In genomic region chr4:22515888-22516541, GRCh38 we compare ENCODE assay signal across 8 cellular contexts. TPM values are rescaled to one million over a fixed set of nuclear protein-coding genes. Genes with fewer than 3 reads are reported as not detected.
DNase-seq lines count a peak whose midpoint lies in the region; ATAC-seq and TF ChIP-seq lines count a peak whose summit lies in the region.

TSS of gene ADGRA3 (minus strand) at chr4:22516066. CDS start at chr4:22515784, 282 bp downstream.

- peaks cover 11 to 12% of the 10 kb centered on the region in 2 donors for H3K4me1 ChIP-seq in thyroid gland
- H3K4me1 ChIP-seq in OCI-LY7 (ENCODE audit: insufficient read depth, low read length, poor library complexity, severe bottlenecking): no peaks in the 10 kb centered on the region

- H3K4me3 ChIP-seq in thyroid gland (replicated peaks in 1 of 3) (peak within 1 kb of the TSS; percentile 31 to 62 (median 38)), OCI-LY7 (ENCODE audit: low read depth, low read length, poor library complexity, severe bottlenecking) (no peak within 1 kb of the TSS)

- no peaks in the 10 kb centered on the region for H4K20me1 ChIP-seq in OCI-LY7 (ENCODE audit: insufficient read depth, low read length)

- H3K27ac ChIP-seq in thyroid gland: peak within 1 kb of the TSS; percentile 76 to 98 (median 82)
- H3K27ac ChIP-seq in OCI-LY7 (ENCODE audit: low read depth, low read length, poor library complexity, severe bottlenecking): no peak within 1 kb of the TSS

- TF ChIP-seq POLR2A in thyroid gland (IDR thresholded peaks at IDR 0.05): peak in 1 of 2 donors; percentile 86

- TF ChIP-seq CTCF in nephron progenitor cell (IDR thresholded peaks at IDR 0.05): no peak
- TF ChIP-seq CTCF in thyroid gland (IDR thresholded peaks at IDR 0.05): peak in 1 of 6 experiments; percentile 8
- TF ChIP-seq CTCF in OCI-LY7 (conservative IDR thresholded peaks at IDR 0.05; ENCODE audit: low read length): no peak

- no peaks in the 10 kb centered on the region for H3K36me3 Mint-ChIP-seq in activated T-helper 17 cell treated with anti-CD3 and anti-CD28 coated beads, Interleukin-2, amount 50 U/mL, for 72 hours (ENCODE audit: low read depth)
- H3K36me3 Mint-ChIP-seq in nephron progenitor cell (ENCODE audit: low read depth): peaks cover 20% of the 10 kb centered on the region

- peaks cover 34% of the 10 kb centered on the region for H3K27me3 Mint-ChIP-seq in activated T-helper 17 cell treated with anti-CD3 and anti-CD28 coated beads, Interleukin-2, amount 50 U/mL, for 72 hours
- peaks cover 4% of the 10 kb centered on the region for H3K27me3 Mint-ChIP-seq in nephron progenitor cell (ENCODE audit: low read depth, poor library complexity)

- H3K9me3 ChIP-seq in thyroid gland (no peaks in the 10 kb centered on the region), OCI-LY7 (ENCODE audit: low read length) (no peaks in the 10 kb centered on the region)

- H3K9me2 ChIP-seq in OCI-LY7 (ENCODE audit: insufficient read depth, low read length): no peaks in the 10 kb centered on the region

- no peaks in the 10 kb centered on the region for H3K36me3 ChIP-seq in thyroid gland
- no peaks in the 10 kb centered on the region for H3K36me3 ChIP-seq in OCI-LY7 (ENCODE audit: insufficient read depth, low read length)

- no peaks in the 10 kb centered on the region for H3K27me3 ChIP-seq in thyroid gland

- H3K4me3 Mint-ChIP-seq in activated T-helper 17 cell treated with anti-CD3 and anti-CD28 coated beads, Interleukin-2, amount 50 U/mL, for 72 hours: peak within 1 kb of the TSS; percentile 66
- H3K4me3 Mint-ChIP-seq in nephron progenitor cell: peak within 1 kb of the TSS; percentile 97

- WGBS in thyroid gland, 2 donors: 3 to 4% methylated on average over 17 to 26 of the region's 74 CpGs

- no peaks in the 10 kb centered on the region for H3K79me2 ChIP-seq in OCI-LY7 (ENCODE audit: insufficient read depth, low read depth, low read length)

- no peak within 1 kb of the TSS for H2AFZ ChIP-seq in OCI-LY7 (ENCODE audit: low read length)

- CTCF ChIA-PET in OCI-LY7 (lab: Charles Lee; ENCODE audit: unreplicated experiment): no interaction called here

- peak; percentile 58 for ATAC-seq in HG02763 (IDR thresholded peaks at IDR 0.05; ENCODE audit: unreplicated experiment)
- ATAC-seq in activated T-helper 17 cell treated with anti-CD3 and anti-CD28 coated beads, Interleukin-2, amount 50 U/mL, for 72 hours (replicated peaks): peak; percentile 26

- BruUV-seq in OCI-LY7 (replicated peaks; lab: Mats Ljungman, UMichigan): no TSS peak

- POLR2A ChIA-PET in OCI-LY7 (lab: Charles Lee): no interaction called here

- intact Hi-C loops in thyroid gland (cut with DNase I) (no loop called here), OCI-LY7 (cut with micrococcal nuclease; ENCODE audit: unreplicated experiment) (no loop called here)

- peaks cover 5% of the 10 kb centered on the region for H3K9me3 Mint-ChIP-seq in activated T-helper 17 cell treated with anti-CD3 and anti-CD28 coated beads, Interleukin-2, amount 50 U/mL, for 72 hours
- peaks cover 20% of the 10 kb centered on the region for H3K9me3 Mint-ChIP-seq in nephron progenitor cell

- no peak within 1 kb of the TSS for H3K4me2 ChIP-seq in OCI-LY7 (ENCODE audit: low read length)

- DNase-seq in EL (peak; percentile 77), NCI-H526 treated with DMSO at 0.1 percent for 48 hours (lab: John Stamatoyannopoulos, UW) (peak; percentile 59), foreskin melanocyte (peak; percentile 44), nephron progenitor cell (peak; percentile 87), thyroid gland (peak; percentile 85 to 87), OCI-LY7 (ENCODE audit: low spot score) (no peak)

- no peak within 1 kb of the TSS for H3K27ac Mint-ChIP-seq in activated T-helper 17 cell treated with anti-CD3 and anti-CD28 coated beads, Interleukin-2, amount 50 U/mL, for 72 hours
- H3K27ac Mint-ChIP-seq in nephron progenitor cell: peak within 1 kb of the TSS; percentile 99

- no peaks in the 10 kb centered on the region for H3K4me1 Mint-ChIP-seq in activated T-helper 17 cell treated with anti-CD3 and anti-CD28 coated beads, Interleukin-2, amount 50 U/mL, for 72 hours
- peaks cover 37% of the 10 kb centered on the region for H3K4me1 Mint-ChIP-seq in nephron progenitor cell

RNA-seq across cellular contexts. Expression of gene ADGRA3, which starts in this region (rescaled TPM):
- 1 to 10 TPM in 1 of 2 donors, under 1 TPM in 1; 0.71 to 1.2 TPM for total RNA-seq in activated T-helper 17 cell treated with anti-CD3 and anti-CD28 coated beads, Interleukin-2, amount 50 U/mL, for 72 hours
- total RNA-seq in thyroid gland (100 to 1,000 TPM in 3 of 4 donors, 10 to 100 TPM in 1; 99.1 to 117 (median 109) TPM), OCI-LY7 (2022) (not detected in 2 replicates)
- total RNA-seq in OCI-LY7 (2014; rRNA removed; shearing (Covaris generic)): not detected in 2 replicates

Comparison
In these comparisons a context has a peak if more than half of its experiments do, and no peak if none do; other contexts are left out.
1. RNA of gene ADGRA3 (total RNA-seq): 99.1 to 117 TPM in thyroid gland; 0.71 to 1.2 TPM in activated T-helper 17 cell treated with anti-CD3 and anti-CD28 coated beads, Interleukin-2, amount 50 U/mL, for 72 hours and not detected in OCI-LY7; every median in the first group is over 10 times any median in the second.